1 cellular context compared by ENCODE assay signal in the genomic region with DNA sequence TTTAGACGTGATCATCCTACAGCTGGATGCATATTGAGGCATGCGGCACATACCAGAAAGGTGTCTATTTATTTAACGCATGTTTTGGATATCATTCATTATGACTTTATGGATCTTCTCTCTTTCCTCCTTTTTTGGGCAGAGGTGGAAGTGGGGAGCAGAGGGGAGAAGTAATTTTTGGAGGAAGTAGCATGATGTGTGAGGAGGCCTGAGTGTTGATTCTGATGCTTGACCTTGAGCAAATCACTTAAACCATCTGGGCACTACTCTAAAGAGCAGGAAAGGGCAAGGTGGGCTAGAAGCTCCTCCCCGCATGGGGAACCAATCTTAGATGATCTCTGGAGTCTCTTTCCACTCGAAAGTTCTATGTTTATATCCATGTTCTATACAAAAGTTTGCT.
TF ChIP-seq lines count a peak whose summit lies in the region.

No MANE protein-coding gene starts in this region.

TF ChIP-seq in H1, 55 proteins besides CTCF, POLR2A, EP300 and RAD21:
- no peak for TF ChIP-seq SP1 (IDR thresholded peaks at IDR 0.05; ENCODE audit: low read depth, low read length)
- TF ChIP-seq HDAC6 (IDR thresholded peaks at IDR 0.05; ENCODE audit: low read depth, low read length) = no peak
- TF ChIP-seq POLR2AphosphoS5 (IDR thresholded peaks at IDR 0.05; ENCODE audit: low read depth, low read length) = no peak
- TF ChIP-seq PHF8 (conservative IDR thresholded peaks at IDR 0.05; ENCODE audit: low read depth, low read length) = no peak
- TF ChIP-seq SP4 (IDR thresholded peaks at IDR 0.05; ENCODE audit: low read length) = no peak
- TF ChIP-seq CTBP2 (IDR thresholded peaks at IDR 0.05; ENCODE audit: borderline replicate concordance, insufficient read depth, insufficient read length, low read length) = no peak
- no peak for TF ChIP-seq TAF7 (optimal IDR thresholded peaks at IDR 0.05; ENCODE audit: borderline replicate concordance, low read depth, low read length)
- TF ChIP-seq, protein P1, sequence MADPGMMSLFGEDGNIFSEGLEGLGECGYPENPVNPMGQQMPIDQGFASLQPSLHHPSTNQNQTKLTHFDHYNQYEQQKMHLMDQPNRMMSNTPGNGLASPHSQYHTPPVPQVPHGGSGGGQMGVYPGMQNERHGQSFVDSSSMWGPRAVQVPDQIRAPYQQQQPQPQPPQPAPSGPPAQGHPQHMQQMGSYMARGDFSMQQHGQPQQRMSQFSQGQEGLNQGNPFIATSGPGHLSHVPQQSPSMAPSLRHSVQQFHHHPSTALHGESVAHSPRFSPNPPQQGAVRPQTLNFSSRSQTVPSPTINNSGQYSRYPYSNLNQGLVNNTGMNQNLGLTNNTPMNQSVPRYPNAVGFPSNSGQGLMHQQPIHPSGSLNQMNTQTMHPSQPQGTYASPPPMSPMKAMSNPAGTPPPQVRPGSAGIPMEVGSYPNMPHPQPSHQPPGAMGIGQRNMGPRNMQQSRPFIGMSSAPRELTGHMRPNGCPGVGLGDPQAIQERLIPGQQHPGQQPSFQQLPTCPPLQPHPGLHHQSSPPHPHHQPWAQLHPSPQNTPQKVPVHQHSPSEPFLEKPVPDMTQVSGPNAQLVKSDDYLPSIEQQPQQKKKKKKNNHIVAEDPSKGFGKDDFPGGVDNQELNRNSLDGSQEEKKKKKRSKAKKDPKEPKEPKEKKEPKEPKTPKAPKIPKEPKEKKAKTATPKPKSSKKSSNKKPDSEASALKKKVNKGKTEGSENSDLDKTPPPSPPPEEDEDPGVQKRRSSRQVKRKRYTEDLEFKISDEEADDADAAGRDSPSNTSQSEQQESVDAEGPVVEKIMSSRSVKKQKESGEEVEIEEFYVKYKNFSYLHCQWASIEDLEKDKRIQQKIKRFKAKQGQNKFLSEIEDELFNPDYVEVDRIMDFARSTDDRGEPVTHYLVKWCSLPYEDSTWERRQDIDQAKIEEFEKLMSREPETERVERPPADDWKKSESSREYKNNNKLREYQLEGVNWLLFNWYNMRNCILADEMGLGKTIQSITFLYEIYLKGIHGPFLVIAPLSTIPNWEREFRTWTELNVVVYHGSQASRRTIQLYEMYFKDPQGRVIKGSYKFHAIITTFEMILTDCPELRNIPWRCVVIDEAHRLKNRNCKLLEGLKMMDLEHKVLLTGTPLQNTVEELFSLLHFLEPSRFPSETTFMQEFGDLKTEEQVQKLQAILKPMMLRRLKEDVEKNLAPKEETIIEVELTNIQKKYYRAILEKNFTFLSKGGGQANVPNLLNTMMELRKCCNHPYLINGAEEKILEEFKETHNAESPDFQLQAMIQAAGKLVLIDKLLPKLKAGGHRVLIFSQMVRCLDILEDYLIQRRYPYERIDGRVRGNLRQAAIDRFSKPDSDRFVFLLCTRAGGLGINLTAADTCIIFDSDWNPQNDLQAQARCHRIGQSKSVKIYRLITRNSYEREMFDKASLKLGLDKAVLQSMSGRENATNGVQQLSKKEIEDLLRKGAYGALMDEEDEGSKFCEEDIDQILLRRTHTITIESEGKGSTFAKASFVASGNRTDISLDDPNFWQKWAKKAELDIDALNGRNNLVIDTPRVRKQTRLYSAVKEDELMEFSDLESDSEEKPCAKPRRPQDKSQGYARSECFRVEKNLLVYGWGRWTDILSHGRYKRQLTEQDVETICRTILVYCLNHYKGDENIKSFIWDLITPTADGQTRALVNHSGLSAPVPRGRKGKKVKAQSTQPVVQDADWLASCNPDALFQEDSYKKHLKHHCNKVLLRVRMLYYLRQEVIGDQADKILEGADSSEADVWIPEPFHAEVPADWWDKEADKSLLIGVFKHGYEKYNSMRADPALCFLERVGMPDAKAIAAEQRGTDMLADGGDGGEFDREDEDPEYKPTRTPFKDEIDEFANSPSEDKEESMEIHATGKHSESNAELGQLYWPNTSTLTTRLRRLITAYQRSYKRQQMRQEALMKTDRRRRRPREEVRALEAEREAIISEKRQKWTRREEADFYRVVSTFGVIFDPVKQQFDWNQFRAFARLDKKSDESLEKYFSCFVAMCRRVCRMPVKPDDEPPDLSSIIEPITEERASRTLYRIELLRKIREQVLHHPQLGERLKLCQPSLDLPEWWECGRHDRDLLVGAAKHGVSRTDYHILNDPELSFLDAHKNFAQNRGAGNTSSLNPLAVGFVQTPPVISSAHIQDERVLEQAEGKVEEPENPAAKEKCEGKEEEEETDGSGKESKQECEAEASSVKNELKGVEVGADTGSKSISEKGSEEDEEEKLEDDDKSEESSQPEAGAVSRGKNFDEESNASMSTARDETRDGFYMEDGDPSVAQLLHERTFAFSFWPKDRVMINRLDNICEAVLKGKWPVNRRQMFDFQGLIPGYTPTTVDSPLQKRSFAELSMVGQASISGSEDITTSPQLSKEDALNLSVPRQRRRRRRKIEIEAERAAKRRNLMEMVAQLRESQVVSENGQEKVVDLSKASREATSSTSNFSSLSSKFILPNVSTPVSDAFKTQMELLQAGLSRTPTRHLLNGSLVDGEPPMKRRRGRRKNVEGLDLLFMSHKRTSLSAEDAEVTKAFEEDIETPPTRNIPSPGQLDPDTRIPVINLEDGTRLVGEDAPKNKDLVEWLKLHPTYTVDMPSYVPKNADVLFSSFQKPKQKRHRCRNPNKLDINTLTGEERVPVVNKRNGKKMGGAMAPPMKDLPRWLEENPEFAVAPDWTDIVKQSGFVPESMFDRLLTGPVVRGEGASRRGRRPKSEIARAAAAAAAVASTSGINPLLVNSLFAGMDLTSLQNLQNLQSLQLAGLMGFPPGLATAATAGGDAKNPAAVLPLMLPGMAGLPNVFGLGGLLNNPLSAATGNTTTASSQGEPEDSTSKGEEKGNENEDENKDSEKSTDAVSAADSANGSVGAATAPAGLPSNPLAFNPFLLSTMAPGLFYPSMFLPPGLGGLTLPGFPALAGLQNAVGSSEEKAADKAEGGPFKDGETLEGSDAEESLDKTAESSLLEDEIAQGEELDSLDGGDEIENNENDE (IDR thresholded peaks at IDR 0.05; ENCODE audit: insufficient replicate concordance, low read length) = no peak
- TF ChIP-seq NRF1 (IDR thresholded peaks at IDR 0.05; ENCODE audit: low read depth, low read length) = no peak
- TF ChIP-seq JUN (IDR thresholded peaks at IDR 0.05; ENCODE audit: low read depth, low read length) = no peak
- no peak for TF ChIP-seq SIN3A (conservative IDR thresholded peaks at IDR 0.05 in 1 of 2, IDR thresholded peaks at IDR 0.05 in 1 of 2; ENCODE audit: low read depth in 1 of 2, low read length in 2 of 2)
- no peak for TF ChIP-seq MAFK (IDR thresholded peaks at IDR 0.05; ENCODE audit: low read depth, low read length)
- TF ChIP-seq RFX5 (IDR thresholded peaks at IDR 0.05; ENCODE audit: borderline replicate concordance, low read depth, low read length) = no peak
- TF ChIP-seq CBX8 (IDR thresholded peaks at IDR 0.05; ENCODE audit: borderline replicate concordance, low read depth, low read length) = no peak
- TF ChIP-seq CBX5 (IDR thresholded peaks at IDR 0.05; ENCODE audit: low read depth, low read length) = no peak
- no peak for TF ChIP-seq TEAD4 (IDR thresholded peaks at IDR 0.05; ENCODE audit: low read depth, low read length)
- TF ChIP-seq TCF12 (IDR thresholded peaks at IDR 0.05; ENCODE audit: low read depth, low read length) = no peak
TF ChIP-seq in H1: peak in this region for 0.
